8 cellular contexts compared by ENCODE assay signal in genomic region chr6:149319413-149319812, GRCh38. TPM values are rescaled to one million over a fixed set of nuclear protein-coding genes. Genes with fewer than 3 reads are reported as not detected.
DNase-seq lines count a peak whose midpoint lies in the region; ATAC-seq and TF ChIP-seq lines count a peak whose summit lies in the region.

No MANE protein-coding gene starts in this region.

- H3K79me2 ChIP-seq in neural progenitor cell (ENCODE audit: low read depth): peaks cover 82% of the 10 kb centered on the region

- peaks cover 22 to 42% of the 10 kb centered on the region in 2 donors for H3K4me1 Mint-ChIP-seq in effector memory CD8-positive, alpha-beta T cell (ENCODE audit: low read depth in 2 of 2)
- H3K4me1 Mint-ChIP-seq in neural progenitor cell: peaks cover 48% of the 10 kb centered on the region

- H3K4me3 ChIP-seq in BLaER1 treated with 17β-estradiol and CSF1 and Interleukin-3, amounts not matched to agents 10 nM and 100 nM: peak overlapping the region; percentile 84 to 99 (median 91)
- H3K4me3 ChIP-seq in NB4 (ENCODE audit: low read depth, low read length) (peak overlapping the region; percentile 73), neural progenitor cell (peak overlapping the region; percentile 99)

- no peak overlapping the region for H2AFZ ChIP-seq in neural progenitor cell (replicated peaks)

- peaks cover 34 to 61% (median 59%) of the 10 kb centered on the region in 11 experiments for H4K20me1 ChIP-seq in BLaER1 treated with 17β-estradiol and CSF1 and Interleukin-3, amounts not matched to agents 10 nM and 100 nM
- peaks cover 65% of the 10 kb centered on the region for H4K20me1 ChIP-seq in neural progenitor cell (ENCODE audit: low read depth)

- no peaks in the 10 kb centered on the region for H3K27me3 ChIP-seq in BLaER1 treated with 17β-estradiol and CSF1 and Interleukin-3, amounts not matched to agents 10 nM and 100 nM
- no peaks in the 10 kb centered on the region for H3K27me3 ChIP-seq in neural progenitor cell

- peak overlapping the region; percentile 76 to 97 (median 93) for H3K4me2 ChIP-seq in BLaER1 treated with 17β-estradiol and CSF1 and Interleukin-3, amounts not matched to agents 10 nM and 100 nM
- peak overlapping the region; percentile 90 for H3K4me2 ChIP-seq in neural progenitor cell

- H3K27ac Mint-ChIP-seq in effector memory CD8-positive, alpha-beta T cell: peak overlapping the region; percentile 81 to 88
- peak overlapping the region; percentile 95 for H3K27ac Mint-ChIP-seq in neural progenitor cell

- peaks cover 18% of the 10 kb centered on the region for H3F3A ChIP-seq in neural progenitor cell (ENCODE audit: low read depth)

- no peaks in the 10 kb centered on the region for H3K27me3 Mint-ChIP-seq in effector memory CD8-positive, alpha-beta T cell
- no peaks in the 10 kb centered on the region for H3K27me3 Mint-ChIP-seq in neural progenitor cell (ENCODE audit: insufficient read depth, low read depth)

- peaks cover 27% of the 10 kb centered on the region for H3K36me3 Mint-ChIP-seq in effector memory CD8-positive, alpha-beta T cell (ENCODE audit: insufficient read depth)
- peaks cover under 1% of the 10 kb centered on the region for H3K36me3 Mint-ChIP-seq in neural progenitor cell

- ATAC-seq in effector memory CD8-positive, alpha-beta T cell (replicated peaks): no peak
- ATAC-seq in GM21526 (IDR thresholded peaks at IDR 0.05; ENCODE audit: low FRiP score, unreplicated experiment) (no peak), HG03354 (IDR thresholded peaks at IDR 0.05; ENCODE audit: poor library complexity, severe bottlenecking, unreplicated experiment) (no peak)

- H3K36me3 ChIP-seq in BLaER1 treated with 17β-estradiol and CSF1 and Interleukin-3, amounts not matched to agents 10 nM and 100 nM: 0 out of 22 replicates have a peak, but pooled peaks cover 0 to 3% (median 0%) of the 10 kb centered on the region in 11 experiments
- H3K36me3 ChIP-seq in neural progenitor cell: no peaks in the 10 kb centered on the region

- TF ChIP-seq POLR2A in NB4 (IDR thresholded peaks at IDR 0.05; ENCODE audit: extremely low read depth, insufficient read length): no peak

- peak overlapping the region in 10 of 11 experiments; percentile 94 to 100 (median 98); a peak in 17 of 22 replicates for H3K27ac ChIP-seq in BLaER1 treated with 17β-estradiol and CSF1 and Interleukin-3, amounts not matched to agents 10 nM and 100 nM
- no peak overlapping the region for H3K27ac ChIP-seq in neural progenitor cell

- H3K4me3 Mint-ChIP-seq in effector memory CD8-positive, alpha-beta T cell: peak overlapping the region; percentile 78 to 88
- H3K4me3 Mint-ChIP-seq in neural progenitor cell: peak overlapping the region; percentile 92

- peaks cover 18 to 68% (median 46%) of the 10 kb centered on the region in 10 experiments for H3K4me1 ChIP-seq in BLaER1 treated with 17β-estradiol and CSF1 and Interleukin-3, amounts not matched to agents 10 nM and 100 nM
- H3K4me1 ChIP-seq in neural progenitor cell: peaks cover 56% of the 10 kb centered on the region

- no peaks in the 10 kb centered on the region for H3K9me3 Mint-ChIP-seq in effector memory CD8-positive, alpha-beta T cell
- no peaks in the 10 kb centered on the region for H3K9me3 Mint-ChIP-seq in neural progenitor cell

- no peak for TF ChIP-seq CTCF in NB4 (IDR thresholded peaks at IDR 0.05; ENCODE audit: low read depth, low read length)
- no peak for TF ChIP-seq CTCF in neural progenitor cell (IDR thresholded peaks at IDR 0.05)

- no peaks in the 10 kb centered on the region for H3K9me3 ChIP-seq in BLaER1 treated with 17β-estradiol and CSF1 and Interleukin-3, amounts not matched to agents 10 nM and 100 nM (replicated peaks in 1 of 11)
- no peaks in the 10 kb centered on the region for H3K9me3 ChIP-seq in neural progenitor cell (ENCODE audit: low read depth)

- DNase-seq in NB4 (ENCODE audit: low read depth) (no peak), neural progenitor cell (ENCODE audit: low spot score) (no peak), NCI-H1048 (lab: John Stamatoyannopoulos, UW) (no peak), NCI-H146 treated with DMSO at 0.1 percent for 48 hours (lab: John Stamatoyannopoulos, UW; ENCODE audit: unreplicated experiment) (no peak)
- DNase-seq in effector memory CD8-positive, alpha-beta T cell: no peak

- peak overlapping the region; percentile 96 to 99 (median 97) for H3K9ac ChIP-seq in BLaER1 treated with 17β-estradiol and CSF1 and Interleukin-3, amounts not matched to agents 10 nM and 100 nM
- peak overlapping the region; percentile 95 for H3K9ac ChIP-seq in neural progenitor cell

RNA-seq across cellular contexts. Expression of gene TAB2, which starts 1.9 kb away (rescaled TPM):
- total RNA-seq in neural progenitor cell (ENCODE audit: low replicate concordance): 49.2 and 70.9 TPM in 2 replicates
